28 cellular contexts compared by ENCODE assay signal in the genomic region with DNA sequence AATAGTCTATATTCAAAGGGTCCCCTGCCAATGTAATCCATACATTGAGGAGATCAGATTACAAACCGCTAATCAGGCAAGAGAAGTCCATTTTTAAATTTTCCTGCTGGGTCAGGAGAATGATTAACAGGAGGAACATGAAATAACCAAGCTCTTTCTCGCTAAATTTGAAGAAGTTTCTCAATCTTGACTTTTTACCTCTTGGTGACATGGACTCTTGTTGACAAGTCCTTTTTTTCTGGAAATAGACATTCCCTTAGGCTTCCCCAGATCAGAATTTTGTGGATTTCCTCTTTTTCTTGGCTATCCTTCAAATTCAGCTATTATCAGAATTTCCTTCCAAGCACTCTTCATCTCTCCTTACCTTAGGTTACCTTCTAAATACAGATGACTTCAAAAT.
"Had no signal": no experiment of that assay in that cellular context is flagged by ENCODE, and none has a peak within 500 bp of the region (broad histone marks: within the 10 kb centered on the region; RNA-seq: fewer than 3 reads in every experiment).

No MANE protein-coding gene starts in this region.

- H3K9ac ChIP-seq: neural progenitor cell, parathyroid adenoma had no signal

- H3K36me3 ChIP-seq: neural progenitor cell, ovary, spleen, stomach, thoracic aorta, thyroid gland, tibial nerve, upper lobe of left lung, vagina had no signal

- H2AFZ ChIP-seq: neural progenitor cell, parathyroid adenoma had no signal

- DNase-seq: naive B cell; naive thymus-derived CD8-positive, alpha-beta T cell; occipital lobe; ovary; posterior cingulate gyrus; psoas muscle; right cardiac atrium; spleen; stimulated activated CD4-positive, alpha-beta T cell treated with anti-CD3 and anti-CD28 coated beads, Interleukin-12 subunit alpha, Interleukin-12 subunit beta, amount 100 ng/mL, for 4 hours; stimulated activated CD4-positive, alpha-beta T cell treated with anti-CD3 and anti-CD28 coated beads, Interleukin-1b, Interleukin-23, amount 100 ng/mL, for 48 hours; stimulated activated CD4-positive, alpha-beta T cell treated with anti-CD3 and anti-CD28 coated beads, Interleukin-4, amount 100 ng/mL, for 1 hour; stimulated activated CD4-positive, alpha-beta T cell treated with anti-CD3 and anti-CD28 coated beads, Interleukin-4, amount 100 ng/mL, for 4 hours; stimulated activated CD8-positive, alpha-beta memory T cell treated with anti-CD3 and anti-CD28 coated beads, Interleukin-4, amount 100 ng/mL, for 48 hours; stimulated activated naive CD4-positive, alpha-beta T cell treated with Interleukin-2 at 50 U/mL for 16 hours; stomach; thyroid gland; trophoblast cell; upper lobe of left lung had no signal

- ATAC-seq: naive thymus-derived CD8-positive, alpha-beta T cell; psoas muscle; right cardiac atrium; sciatic nerve; stimulated activated memory B cell treated with anti-CD40 and anti-IgM and Interleukin-4, amounts not matched to agents 10 μg/mL and 1 μg/mL and 100 μg/mL, for 72 hours had no signal

- H3K27me3 ChIP-seq: neural progenitor cell, ovary, spleen, stomach, thyroid gland, tibial nerve, upper lobe of left lung, vagina had no signal

- H3K9me3 ChIP-seq: ovary, stomach, thoracic aorta, thyroid gland, tibial nerve, upper lobe of left lung, vagina had no signal

- H3K4me1 ChIP-seq: neural progenitor cell, parathyroid adenoma, psoas muscle, spleen, stomach, thyroid gland, tibial nerve, upper lobe of left lung, vagina had no signal

- H3K79me2 ChIP-seq: parathyroid adenoma had no signal

- H3K4me3 ChIP-seq: neural progenitor cell, ovary, psoas muscle, skin epidermis, smooth muscle cell, spleen, stomach, thoracic aorta, thyroid gland, tibial nerve, upper lobe of left lung, vagina had no signal

- H3K27ac ChIP-seq: neural progenitor cell, ovary, parathyroid adenoma, psoas muscle, skin epidermis, spleen, stomach, thoracic aorta, thyroid gland, tibial nerve, upper lobe of left lung, vagina had no signal

- H3K4me2 ChIP-seq: neural progenitor cell, smooth muscle cell had no signal

- FAIRE-seq: urothelium cell line had no signal
